In the genomic region with DNA sequence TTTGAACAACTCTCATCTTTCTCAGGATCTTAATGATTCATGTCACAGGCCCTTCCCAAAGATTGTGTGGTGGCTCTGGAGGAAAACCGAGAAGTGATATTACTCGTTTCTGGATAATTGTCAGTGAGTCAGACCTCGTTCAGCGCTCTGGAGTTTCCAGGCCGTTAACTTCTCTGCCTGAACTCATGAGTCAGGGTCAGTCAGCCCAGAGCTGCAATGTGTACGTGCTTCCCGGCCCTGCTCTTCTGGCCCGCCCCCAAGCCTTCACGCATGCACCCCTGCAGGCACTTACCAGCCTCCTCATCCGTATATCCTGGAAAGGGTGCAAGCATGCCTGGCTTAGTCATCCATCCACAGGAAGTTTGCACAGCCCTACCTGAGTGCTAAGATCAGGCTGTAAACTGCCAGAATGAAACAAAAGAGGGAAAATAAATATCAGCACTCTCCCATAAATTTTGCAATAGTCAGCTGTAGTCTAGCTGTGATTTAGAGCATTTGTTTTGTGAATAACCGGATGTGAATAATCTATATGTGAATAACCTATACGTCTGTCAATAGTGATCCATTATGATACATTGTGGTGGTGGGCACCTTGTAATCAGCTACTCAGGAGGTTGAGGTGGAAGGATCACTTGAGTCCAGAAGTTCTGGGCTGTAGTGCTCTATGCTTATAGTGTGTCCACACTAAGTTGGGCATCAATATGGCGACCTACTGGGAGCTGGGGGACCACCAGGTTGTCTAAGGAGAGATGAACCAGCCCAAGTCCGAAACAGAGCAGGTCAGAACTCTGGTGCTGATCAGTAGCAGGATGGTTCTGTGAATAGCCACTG, we compare ENCODE assay signal across 1 cellular context.
A peak's percentile ranks its signal among the peaks of the same experiment; 100 is the strongest.
TF ChIP-seq lines count a peak whose summit lies in the region.

No MANE protein-coding gene starts in this region.

TF ChIP-seq in K562, 482 proteins besides CTCF, POLR2A, EP300 and RAD21 (continued from another document and continues in another):
- 0 out of 2 replicates have a peak, but pooled peaks have one; percentile 50 for TF ChIP-seq AFF4 (CRISPR knock-in tag; IDR thresholded peaks at IDR 0.05)
- no peak for TF ChIP-seq WHSC1 (IDR thresholded peaks at IDR 0.05; ENCODE audit: low read length)
- TF ChIP-seq BRD9 (IDR thresholded peaks at IDR 0.05; ENCODE audit: low read depth, partially characterized antibody) = peak; percentile 29
- no peak for TF ChIP-seq MCM3 (IDR thresholded peaks at IDR 0.05)
- TF ChIP-seq THRA (IDR thresholded peaks at IDR 0.05) = no peak
- no peak for TF ChIP-seq NCOA6 (IDR thresholded peaks at IDR 0.05)
- TF ChIP-seq KDM4B (IDR thresholded peaks at IDR 0.05; ENCODE audit: borderline replicate concordance in 2 of 2, low read depth in 1 of 2) = no peak
- TF ChIP-seq MYBL2 (IDR thresholded peaks at IDR 0.05; ENCODE audit: low read depth) = no peak; the same call in 1 of the 2 replicates
- no peak for TF ChIP-seq MYBL2 (CRISPR knock-in tag; IDR thresholded peaks at IDR 0.05; ENCODE audit: borderline replicate concordance)
- no peak for TF ChIP-seq TAL1 (IDR thresholded peaks at IDR 0.05)
- TF ChIP-seq TBL1XR1 (IDR thresholded peaks at IDR 0.05; ENCODE audit: low read length in 2 of 2) = no peak; a peak in 1 of 4 replicates
- no peak for TF ChIP-seq ZC3H11A (IDR thresholded peaks at IDR 0.05; ENCODE audit: low read depth, low read length)
- TF ChIP-seq, protein P1, sequence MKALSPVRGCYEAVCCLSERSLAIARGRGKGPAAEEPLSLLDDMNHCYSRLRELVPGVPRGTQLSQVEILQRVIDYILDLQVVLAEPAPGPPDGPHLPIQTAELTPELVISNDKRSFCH (CRISPR knock-in tag; IDR thresholded peaks at IDR 0.05) = no peak
- TF ChIP-seq, protein P1 (tag; IDR thresholded peaks at IDR 0.05) = no peak
- TF ChIP-seq SRSF3 (IDR thresholded peaks at IDR 0.05; ENCODE audit: insufficient read depth, low read length) = no peak
- no peak for TF ChIP-seq ZNF830 (CRISPR knock-in tag; IDR thresholded peaks at IDR 0.05)
- 0 out of 2 replicates have a peak, but pooled peaks have one; percentile 45 for TF ChIP-seq NCOA1 (IDR thresholded peaks at IDR 0.05; ENCODE audit: low read depth)
- 0 out of 4 replicates have a peak, but pooled peaks of 1 of the 2 experiments have one; percentile 5 for TF ChIP-seq ZMIZ1 (IDR thresholded peaks at IDR 0.05; ENCODE audit: low read depth in 2 of 2, low read length in 2 of 2)
- no peak for TF ChIP-seq CCNT2 (IDR thresholded peaks at IDR 0.05; ENCODE audit: borderline replicate concordance, extremely low read depth, insufficient read length, low read depth, low read length)
- no peak for TF ChIP-seq NCOA4 (IDR thresholded peaks at IDR 0.05; ENCODE audit: partially characterized antibody)
- no peak for TF ChIP-seq SREBF2 (CRISPR knock-in tag; IDR thresholded peaks at IDR 0.05)
- no peak for TF ChIP-seq PHF8 (IDR thresholded peaks at IDR 0.05; ENCODE audit: borderline replicate concordance, low read length)
- 0 out of 4 replicates have a peak, but pooled peaks of 1 of the 2 experiments have one; percentile 28 for TF ChIP-seq MAZ (CRISPR knock-in tag; conservative IDR thresholded peaks at IDR 0.05 in 1 of 2, IDR thresholded peaks at IDR 0.05 in 1 of 2)
- peak; percentile 76; the same call in 1 of the 2 replicates for TF ChIP-seq ZNF592 (IDR thresholded peaks at IDR 0.05)
- no peak for TF ChIP-seq CEBPZ (IDR thresholded peaks at IDR 0.05; ENCODE audit: borderline replicate concordance, low read depth, low read length)
- TF ChIP-seq NFATC3 (IDR thresholded peaks at IDR 0.05) = 0 out of 2 replicates have a peak, but pooled peaks have one; percentile 19
- TF ChIP-seq L3MBTL2 (IDR thresholded peaks at IDR 0.05) = peak; percentile 62; the same call in 1 of the 2 replicates
- TF ChIP-seq ZBTB1 (CRISPR knock-in tag; IDR thresholded peaks at IDR 0.05; ENCODE audit: borderline replicate concordance, low read depth) = no peak
- no peak for TF ChIP-seq ZBED1 (IDR thresholded peaks at IDR 0.05)
- no peak for TF ChIP-seq NELFE (IDR thresholded peaks at IDR 0.05; ENCODE audit: insufficient read depth, insufficient read length)
- no peak for TF ChIP-seq ZNF766 (CRISPR knock-in tag; conservative IDR thresholded peaks at IDR 0.05)
- no peak for TF ChIP-seq RBFOX2 (IDR thresholded peaks at IDR 0.05; ENCODE audit: low read depth, low read length)
- no peak for TF ChIP-seq THRB (CRISPR knock-in tag; conservative IDR thresholded peaks at IDR 0.05)
- TF ChIP-seq, protein P2, sequence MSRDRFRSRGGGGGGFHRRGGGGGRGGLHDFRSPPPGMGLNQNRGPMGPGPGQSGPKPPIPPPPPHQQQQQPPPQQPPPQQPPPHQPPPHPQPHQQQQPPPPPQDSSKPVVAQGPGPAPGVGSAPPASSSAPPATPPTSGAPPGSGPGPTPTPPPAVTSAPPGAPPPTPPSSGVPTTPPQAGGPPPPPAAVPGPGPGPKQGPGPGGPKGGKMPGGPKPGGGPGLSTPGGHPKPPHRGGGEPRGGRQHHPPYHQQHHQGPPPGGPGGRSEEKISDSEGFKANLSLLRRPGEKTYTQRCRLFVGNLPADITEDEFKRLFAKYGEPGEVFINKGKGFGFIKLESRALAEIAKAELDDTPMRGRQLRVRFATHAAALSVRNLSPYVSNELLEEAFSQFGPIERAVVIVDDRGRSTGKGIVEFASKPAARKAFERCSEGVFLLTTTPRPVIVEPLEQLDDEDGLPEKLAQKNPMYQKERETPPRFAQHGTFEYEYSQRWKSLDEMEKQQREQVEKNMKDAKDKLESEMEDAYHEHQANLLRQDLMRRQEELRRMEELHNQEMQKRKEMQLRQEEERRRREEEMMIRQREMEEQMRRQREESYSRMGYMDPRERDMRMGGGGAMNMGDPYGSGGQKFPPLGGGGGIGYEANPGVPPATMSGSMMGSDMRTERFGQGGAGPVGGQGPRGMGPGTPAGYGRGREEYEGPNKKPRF (IDR thresholded peaks at IDR 0.05; ENCODE audit: low read depth, low read length) = no peak
